In the genomic region with DNA sequence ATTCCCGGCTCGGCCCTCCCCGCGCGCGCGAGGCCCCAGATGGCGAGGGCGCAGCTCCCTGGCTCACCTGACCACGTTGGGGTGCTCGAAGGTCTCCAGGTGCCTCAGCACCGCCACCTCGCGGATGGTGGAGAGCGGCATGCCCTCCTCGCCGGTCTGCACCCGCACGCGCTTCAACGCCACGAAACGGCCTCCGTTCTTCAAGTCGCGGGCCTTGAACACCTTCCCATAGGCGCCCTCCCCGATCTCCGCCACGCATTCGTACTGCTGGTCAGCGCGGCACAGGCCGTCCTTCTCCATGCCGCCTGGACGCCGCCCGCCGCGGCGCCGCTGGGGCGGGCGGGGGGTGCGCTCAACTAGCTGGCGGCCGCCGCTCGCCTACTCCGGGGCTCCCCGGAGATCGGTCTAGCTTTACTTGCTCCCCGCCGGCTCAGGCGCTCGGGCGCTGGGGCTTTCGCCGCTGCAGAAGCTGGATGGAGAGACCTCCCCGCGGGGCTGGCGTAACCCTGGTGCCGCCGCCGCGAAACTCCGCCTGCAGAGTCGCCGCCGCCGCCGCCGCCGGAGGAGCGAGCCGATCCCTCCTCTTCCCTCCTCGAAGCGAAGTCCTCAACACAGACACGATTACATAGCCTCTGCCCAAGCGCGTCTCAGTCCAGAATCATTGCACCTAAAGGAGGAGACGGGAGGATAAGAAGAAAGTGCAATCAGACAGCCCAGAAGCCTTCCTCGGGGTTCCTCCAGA, we compare ENCODE assay signal across 8 cellular contexts. TPM values are rescaled to one million over a fixed set of nuclear protein-coding genes. Genes with fewer than 3 reads are reported as not detected.
DNase-seq lines count a peak whose midpoint lies in the region; ATAC-seq and TF ChIP-seq lines count a peak whose summit lies in the region.

No MANE protein-coding gene starts in this region.

- peaks cover 37% of the 10 kb centered on the region for H3K4me1 Mint-ChIP-seq in type B pancreatic cell (ENCODE audit: unreplicated experiment)

- no peaks in the 10 kb centered on the region for H3K9me3 Mint-ChIP-seq in type B pancreatic cell

- peak overlapping the region; percentile 91 for H3K4me2 ChIP-seq in parathyroid adenoma (ENCODE audit: low read length)

- peak overlapping the region; percentile 95 for H3K27ac Mint-ChIP-seq in type B pancreatic cell

- peaks cover 13% of the 10 kb centered on the region for H3K36me3 Mint-ChIP-seq in type B pancreatic cell

- H3K9me3 ChIP-seq in ES-I3 (ENCODE audit: control insufficient read depth, insufficient read depth, low read length) (no peaks in the 10 kb centered on the region), parathyroid adenoma (ENCODE audit: control insufficient read depth, low read length) (no peaks in the 10 kb centered on the region)

- peak overlapping the region; percentile 70 for H3K9ac ChIP-seq in ES-I3 (ENCODE audit: low read depth, low read length)
- peak overlapping the region; percentile 47 for H3K9ac ChIP-seq in parathyroid adenoma

- no peaks in the 10 kb centered on the region for H3K27me3 ChIP-seq in parathyroid adenoma (ENCODE audit: control insufficient read depth, insufficient read depth, low read length)

- no peaks in the 10 kb centered on the region for H3K36me3 ChIP-seq in ES-I3 (ENCODE audit: insufficient read depth, low read length)
- H3K36me3 ChIP-seq in parathyroid adenoma (ENCODE audit: control insufficient read depth, insufficient read depth, low read length), result no peaks in the 10 kb centered on the region

- peaks cover 11% of the 10 kb centered on the region for H3K27me3 Mint-ChIP-seq in type B pancreatic cell

- peak overlapping the region; percentile 86 for H3K4me3 ChIP-seq in parathyroid adenoma (ENCODE audit: low read depth, low read length)

- H3K4me1 ChIP-seq in ES-I3 (ENCODE audit: insufficient read depth, low read length) (peaks cover 21% of the 10 kb centered on the region), parathyroid adenoma (peaks cover 16% of the 10 kb centered on the region)

- intact Hi-C loops in Right ventricle myocardium inferior (cut with DNase I), result loop anchor here (1.0 to 10.0 kb wide), 5 partner anchors 51 to 308 kb away; a partner anchor contains a TSS

- DNase-seq in GOT3 (lab: John Stamatoyannopoulos, UW) (peak; percentile 30), SK-N-DZ (ENCODE audit: low spot score) (peak; percentile 87), Right ventricle myocardium inferior (ENCODE audit: missing footprints) (peak; percentile 94), type B pancreatic cell (ENCODE audit: extremely low spot score, unreplicated experiment) (peak; percentile 90)
- peak; percentile 92 for DNase-seq in activated naive CD4-positive, alpha-beta T cell treated with anti-CD3 and anti-CD28 coated beads, Interleukin-2, amount 50 U/mL, for 16 hours

- peaks cover 17% of the 10 kb centered on the region for H3K79me2 ChIP-seq in parathyroid adenoma

- ATAC-seq in Right ventricle myocardium inferior, result peak; percentile 80

- TF ChIP-seq CTCF in LNCAP (IDR thresholded peaks at IDR 0.05), result peak; percentile 81
- TF ChIP-seq CTCF in parathyroid adenoma (IDR thresholded peaks at IDR 0.05), result peak; percentile 90
- peak; percentile 84 for TF ChIP-seq CTCF in type B pancreatic cell (conservative IDR thresholded peaks at IDR 0.05)

- H2AFZ ChIP-seq in parathyroid adenoma, result peak overlapping the region; percentile 85

- H3K4me3 Mint-ChIP-seq in type B pancreatic cell, result peak overlapping the region; percentile 99

- peak overlapping the region; percentile 89 for H3K27ac ChIP-seq in parathyroid adenoma

RNA-seq across cellular contexts. Expression of a gene that starts 3.2 kb away (rescaled TPM):
- polyA plus RNA-seq in SK-N-DZ (2014; cell fraction: cytosol; rRNA removed), result 106 and 115 TPM in 2 replicates
- 61.6 and 71.8 TPM in 2 replicates for polyA plus RNA-seq in SK-N-DZ (2014; cell fraction: nucleus; rRNA removed)
- total RNA-seq in Right ventricle myocardium inferior (23.6 TPM), type B pancreatic cell (ENCODE audit: low replicate concordance) (51.9 and 68.5 TPM in 2 replicates)

Comparison
In these comparisons a context has a peak if more than half of its experiments do, and no peak if none do; other contexts are left out.
1. Peak in every context shown above with its lines: DNase-seq, ATAC-seq, H3K4me3 ChIP-seq and H3K27ac ChIP-seq.
2. DNase-seq: peak in every context shown above with its lines; median percentile 94 in Right ventricle myocardium inferior; 92 in activated naive CD4-positive, alpha-beta T cell treated with anti-CD3 and anti-CD28 coated beads, Interleukin-2, amount 50 U/mL, for 16 hours; 90 in type B pancreatic cell; 87 in SK-N-DZ; 30 in GOT3.